Comparison of ENCODE assay signal across 9 cellular contexts in the genomic region with DNA sequence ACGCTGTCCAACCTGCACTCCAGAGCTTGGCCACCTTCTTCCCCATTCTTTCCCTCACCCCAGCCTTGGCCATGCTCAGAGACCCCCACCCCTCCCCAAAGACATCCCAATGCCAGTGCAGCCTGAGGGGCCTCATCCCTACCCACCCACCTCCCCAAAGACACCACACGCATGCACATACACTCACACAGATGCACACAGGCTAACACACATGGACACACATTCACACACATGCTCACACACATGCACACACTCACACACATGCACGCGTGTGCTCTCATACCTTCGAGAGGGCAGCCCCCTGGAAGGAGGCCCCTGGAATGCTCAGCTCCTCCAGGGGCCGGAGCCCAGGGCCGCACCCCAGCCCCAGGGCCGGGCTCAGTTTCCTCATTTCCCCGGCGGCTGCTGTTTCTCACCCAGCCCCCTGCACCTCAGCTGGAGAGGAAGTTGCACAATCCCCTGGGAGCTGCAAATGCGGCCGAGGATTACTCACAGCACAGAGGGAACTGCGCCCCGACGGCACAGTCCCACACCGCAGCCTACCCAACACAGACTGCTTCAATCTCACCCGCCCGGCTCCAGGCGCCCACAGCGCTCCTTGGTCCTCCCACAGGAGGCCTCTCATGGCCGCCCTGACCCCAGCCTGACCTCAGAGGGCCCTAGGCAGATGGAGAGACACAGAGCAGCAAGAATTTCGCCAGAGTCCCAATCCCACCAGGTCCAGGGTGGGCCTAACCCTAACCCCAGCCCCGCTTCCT. TPM values are rescaled to one million over a fixed set of nuclear protein-coding genes. Genes with fewer than 3 reads are reported as not detected.
A peak's percentile ranks its signal among the peaks of the same experiment; 100 is the strongest.
DNase-seq lines count a peak whose midpoint lies in the region; ATAC-seq, FAIRE-seq and TF ChIP-seq lines count a peak whose summit lies in the region.
"Had no signal": no experiment of that assay in that cellular context is flagged by ENCODE, and none has a peak within 500 bp of the region (broad histone marks: within the 10 kb centered on the region; RNA-seq: fewer than 3 reads in every experiment).

No MANE protein-coding gene starts in this region.

- peaks cover 3% of the 10 kb centered on the region for H3K4me1 Mint-ChIP-seq in neural progenitor cell

- DNase-seq in C1 segment of cervical spinal cord (lab: John Stamatoyannopoulos, UW) (peak in 8 of 14 donors; percentile 32 to 76 (median 52)), SK-N-DZ (ENCODE audit: low spot score) (peak; percentile 38), fibroblast of mammary gland (ENCODE audit: low read depth) (peak; percentile 88), neural progenitor cell (ENCODE audit: low spot score) (no peak), cortex of kidney (lab: John Stamatoyannopoulos, UW) (no peak), small intestine (no peak)

- H3K4me2 ChIP-seq in neural progenitor cell = no peak overlapping the region

- WGBS in small intestine, 3 donors = 52 to 85% (median 84%) methylated on average over 21 to 23 of the region's 23 CpGs

- H3K27ac Mint-ChIP-seq in neural progenitor cell = peak overlapping the region; percentile 47

- H3K27ac ChIP-seq in neural progenitor cell (no peak overlapping the region), small intestine (ENCODE audit: low read depth in 1 of 2, low read length in 1 of 2) (peak overlapping the region in 1 of 2 donors; percentile 61)

- H3K27me3 ChIP-seq in neural progenitor cell (no peaks in the 10 kb centered on the region), small intestine (ENCODE audit: control insufficient read depth in 2 of 2, insufficient read depth in 2 of 2, low read length in 2 of 2) (no peaks in the 10 kb centered on the region)

- H2AFZ ChIP-seq in neural progenitor cell (replicated peaks) = no peak overlapping the region

- H3K36me3 ChIP-seq in neural progenitor cell = no peaks in the 10 kb centered on the region
- no peaks in the 10 kb centered on the region for H3K36me3 ChIP-seq in small intestine (ENCODE audit: control insufficient read depth in 2 of 2, insufficient read depth in 2 of 2, low read length in 2 of 2)

- H3K4me3 Mint-ChIP-seq in neural progenitor cell = no peak overlapping the region
- H3K4me3 Mint-ChIP-seq: nephron had no signal

- H3K4me3 ChIP-seq in fibroblast of mammary gland (ENCODE audit: control insufficient read depth, low read depth, low read length) = no peak overlapping the region
- H3K4me3 ChIP-seq in neural progenitor cell = no peak overlapping the region
- H3K4me3 ChIP-seq in small intestine (ENCODE audit: low read depth in 1 of 2, low read length in 2 of 2) = no peak overlapping the region

- no peaks in the 10 kb centered on the region for H3K36me3 Mint-ChIP-seq in neural progenitor cell

- peaks cover 2% of the 10 kb centered on the region for H3K27me3 Mint-ChIP-seq in neural progenitor cell (ENCODE audit: insufficient read depth, low read depth)

- no peak for FAIRE-seq in small intestine (lab: Jason Lieb, UNC)

- H3K9ac ChIP-seq in neural progenitor cell = no peak overlapping the region

- ATAC-seq in GM19395 (IDR thresholded peaks at IDR 0.05; ENCODE audit: unreplicated experiment) (peak; percentile 67), HG03432 (IDR thresholded peaks at IDR 0.05; ENCODE audit: unreplicated experiment) (peak; percentile 75)

- H3K9me3 ChIP-seq in neural progenitor cell (ENCODE audit: low read depth) (no peaks in the 10 kb centered on the region), small intestine (ENCODE audit: control insufficient read depth, low read depth) (no peaks in the 10 kb centered on the region)

- H4K20me1 ChIP-seq in neural progenitor cell (ENCODE audit: low read depth) = no peaks in the 10 kb centered on the region

- H3F3A ChIP-seq in neural progenitor cell (ENCODE audit: low read depth) = no peaks in the 10 kb centered on the region

- no peaks in the 10 kb centered on the region for H3K9me3 Mint-ChIP-seq in neural progenitor cell
- H3K9me3 Mint-ChIP-seq: nephron had no signal

- H3K4me1 ChIP-seq in neural progenitor cell = no peaks in the 10 kb centered on the region
- H3K4me1 ChIP-seq in small intestine (ENCODE audit: control insufficient read depth in 2 of 2, insufficient read depth in 1 of 2, low read depth in 1 of 2, low read length in 1 of 2) = peaks cover 0 to 7% of the 10 kb centered on the region in 2 donors

- no peak for TF ChIP-seq CTCF in fibroblast of mammary gland (conservative IDR thresholded peaks at IDR 0.05; ENCODE audit: control insufficient read depth, insufficient read depth, low read depth, low read length)
- TF ChIP-seq CTCF in neural progenitor cell (IDR thresholded peaks at IDR 0.05) = no peak

- H3K79me2 ChIP-seq in neural progenitor cell (ENCODE audit: low read depth) = no peaks in the 10 kb centered on the region

RNA-seq across cellular contexts. Expression of a gene that starts 12.1 kb away (rescaled TPM):
- 3.0 and 3.2 TPM in 2 replicates for polyA plus RNA-seq in SK-N-DZ (2014; cell fraction: cytosol; rRNA removed)
- polyA plus RNA-seq in SK-N-DZ (2014; cell fraction: nucleus; rRNA removed) = 2.7 and 2.8 TPM in 2 replicates
- 0.13 and 0.46 TPM in 2 replicates for total RNA-seq in neural progenitor cell (ENCODE audit: low replicate concordance)
- polyA plus RNA-seq in small intestine = 10 to 100 TPM; 11.5 to 34.3 (median 19.9) TPM

RNA-seq across cellular contexts. Expression of a gene that starts 23.8 kb away (rescaled TPM):
- polyA plus RNA-seq in SK-N-DZ (2014; cell fraction: cytosol; rRNA removed) = not detected in 2 replicates
- not detected in 2 replicates for polyA plus RNA-seq in SK-N-DZ (2014; cell fraction: nucleus; rRNA removed)
- total RNA-seq in neural progenitor cell (ENCODE audit: low replicate concordance) = not detected in 2 replicates
- 10 to 100 TPM; 12.2 to 51.3 (median 13.9) TPM for polyA plus RNA-seq in small intestine

RNA-seq across cellular contexts. Expression of a gene that starts 56.3 kb away (rescaled TPM):
- polyA plus RNA-seq in SK-N-DZ (2014; cell fraction: cytosol; rRNA removed) = 7.3 and 8.2 TPM in 2 replicates
- 5.9 and 7.1 TPM in 2 replicates for polyA plus RNA-seq in SK-N-DZ (2014; cell fraction: nucleus; rRNA removed)
- 1.9 and 5.3 TPM in 2 replicates for total RNA-seq in neural progenitor cell (ENCODE audit: low replicate concordance)
- 1 to 10 TPM; 1.1 to 4.2 (median 4.0) TPM for polyA plus RNA-seq in small intestine

RNA-seq across cellular contexts. Expression of a gene that starts 57.2 kb away (rescaled TPM):
- polyA plus RNA-seq in SK-N-DZ (2014; cell fraction: cytosol; rRNA removed) = 0.38 and 1.7 TPM in 2 replicates
- 18.8 and 21.0 TPM in 2 replicates for polyA plus RNA-seq in SK-N-DZ (2014; cell fraction: nucleus; rRNA removed)
- 1.1 TPM in 1 of 2 replicates, not detected in the other for total RNA-seq in neural progenitor cell (ENCODE audit: low replicate concordance)
- polyA plus RNA-seq in small intestine = 1 to 10 TPM in 1 of 3 donors, under 1 TPM in 1, not detected in 1; 0.89 to 1.6 TPM

Comparison
In these comparisons a context has a peak if more than half of its experiments do, and no peak if none do; other contexts are left out.
1. DNase-seq: peak in C1 segment of cervical spinal cord (8 of 14), SK-N-DZ (single experiment) and fibroblast of mammary gland (single experiment); none in neural progenitor cell (single experiment), cortex of kidney (single experiment) and small intestine (single experiment).